ENCODE assay signal across 1 cellular context in the genomic region with DNA sequence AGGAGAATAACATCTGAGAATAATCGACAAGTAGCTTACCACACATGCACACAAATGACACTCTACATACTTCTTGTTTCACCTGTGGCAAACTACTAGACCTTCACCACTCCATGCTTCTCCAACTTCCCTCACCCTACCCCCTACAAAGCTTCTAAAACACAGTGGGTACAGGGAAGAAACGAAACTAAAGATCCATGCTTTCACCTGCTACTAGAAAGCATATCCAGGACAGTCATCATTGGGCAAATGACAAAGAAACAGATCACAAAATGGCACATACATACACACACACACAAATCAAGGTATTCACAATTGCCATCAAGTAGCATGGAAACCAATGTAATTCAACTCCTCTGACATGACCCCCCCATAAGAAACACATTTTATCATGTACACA.
TF ChIP-seq lines count a peak whose summit lies in the region.

No MANE protein-coding gene starts in this region.

TF ChIP-seq in GM23338, 12 proteins besides CTCF, POLR2A, EP300 and RAD21 (continued from another document):
- TF ChIP-seq, protein P1, sequence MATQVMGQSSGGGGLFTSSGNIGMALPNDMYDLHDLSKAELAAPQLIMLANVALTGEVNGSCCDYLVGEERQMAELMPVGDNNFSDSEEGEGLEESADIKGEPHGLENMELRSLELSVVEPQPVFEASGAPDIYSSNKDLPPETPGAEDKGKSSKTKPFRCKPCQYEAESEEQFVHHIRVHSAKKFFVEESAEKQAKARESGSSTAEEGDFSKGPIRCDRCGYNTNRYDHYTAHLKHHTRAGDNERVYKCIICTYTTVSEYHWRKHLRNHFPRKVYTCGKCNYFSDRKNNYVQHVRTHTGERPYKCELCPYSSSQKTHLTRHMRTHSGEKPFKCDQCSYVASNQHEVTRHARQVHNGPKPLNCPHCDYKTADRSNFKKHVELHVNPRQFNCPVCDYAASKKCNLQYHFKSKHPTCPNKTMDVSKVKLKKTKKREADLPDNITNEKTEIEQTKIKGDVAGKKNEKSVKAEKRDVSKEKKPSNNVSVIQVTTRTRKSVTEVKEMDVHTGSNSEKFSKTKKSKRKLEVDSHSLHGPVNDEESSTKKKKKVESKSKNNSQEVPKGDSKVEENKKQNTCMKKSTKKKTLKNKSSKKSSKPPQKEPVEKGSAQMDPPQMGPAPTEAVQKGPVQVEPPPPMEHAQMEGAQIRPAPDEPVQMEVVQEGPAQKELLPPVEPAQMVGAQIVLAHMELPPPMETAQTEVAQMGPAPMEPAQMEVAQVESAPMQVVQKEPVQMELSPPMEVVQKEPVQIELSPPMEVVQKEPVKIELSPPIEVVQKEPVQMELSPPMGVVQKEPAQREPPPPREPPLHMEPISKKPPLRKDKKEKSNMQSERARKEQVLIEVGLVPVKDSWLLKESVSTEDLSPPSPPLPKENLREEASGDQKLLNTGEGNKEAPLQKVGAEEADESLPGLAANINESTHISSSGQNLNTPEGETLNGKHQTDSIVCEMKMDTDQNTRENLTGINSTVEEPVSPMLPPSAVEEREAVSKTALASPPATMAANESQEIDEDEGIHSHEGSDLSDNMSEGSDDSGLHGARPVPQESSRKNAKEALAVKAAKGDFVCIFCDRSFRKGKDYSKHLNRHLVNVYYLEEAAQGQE (IDR thresholded peaks at IDR 0.05; ENCODE audit: unreplicated experiment), result no peak
- TF ChIP-seq NANOG (IDR thresholded peaks at IDR 0.05; ENCODE audit: borderline replicate concordance) (no peak), EZH2phosphoT487 (IDR thresholded peaks at IDR 0.05; ENCODE audit: unreplicated experiment) (no peak), JUNB (IDR thresholded peaks at IDR 0.05; ENCODE audit: unreplicated experiment) (no peak)
- TF ChIP-seq, protein P2, sequence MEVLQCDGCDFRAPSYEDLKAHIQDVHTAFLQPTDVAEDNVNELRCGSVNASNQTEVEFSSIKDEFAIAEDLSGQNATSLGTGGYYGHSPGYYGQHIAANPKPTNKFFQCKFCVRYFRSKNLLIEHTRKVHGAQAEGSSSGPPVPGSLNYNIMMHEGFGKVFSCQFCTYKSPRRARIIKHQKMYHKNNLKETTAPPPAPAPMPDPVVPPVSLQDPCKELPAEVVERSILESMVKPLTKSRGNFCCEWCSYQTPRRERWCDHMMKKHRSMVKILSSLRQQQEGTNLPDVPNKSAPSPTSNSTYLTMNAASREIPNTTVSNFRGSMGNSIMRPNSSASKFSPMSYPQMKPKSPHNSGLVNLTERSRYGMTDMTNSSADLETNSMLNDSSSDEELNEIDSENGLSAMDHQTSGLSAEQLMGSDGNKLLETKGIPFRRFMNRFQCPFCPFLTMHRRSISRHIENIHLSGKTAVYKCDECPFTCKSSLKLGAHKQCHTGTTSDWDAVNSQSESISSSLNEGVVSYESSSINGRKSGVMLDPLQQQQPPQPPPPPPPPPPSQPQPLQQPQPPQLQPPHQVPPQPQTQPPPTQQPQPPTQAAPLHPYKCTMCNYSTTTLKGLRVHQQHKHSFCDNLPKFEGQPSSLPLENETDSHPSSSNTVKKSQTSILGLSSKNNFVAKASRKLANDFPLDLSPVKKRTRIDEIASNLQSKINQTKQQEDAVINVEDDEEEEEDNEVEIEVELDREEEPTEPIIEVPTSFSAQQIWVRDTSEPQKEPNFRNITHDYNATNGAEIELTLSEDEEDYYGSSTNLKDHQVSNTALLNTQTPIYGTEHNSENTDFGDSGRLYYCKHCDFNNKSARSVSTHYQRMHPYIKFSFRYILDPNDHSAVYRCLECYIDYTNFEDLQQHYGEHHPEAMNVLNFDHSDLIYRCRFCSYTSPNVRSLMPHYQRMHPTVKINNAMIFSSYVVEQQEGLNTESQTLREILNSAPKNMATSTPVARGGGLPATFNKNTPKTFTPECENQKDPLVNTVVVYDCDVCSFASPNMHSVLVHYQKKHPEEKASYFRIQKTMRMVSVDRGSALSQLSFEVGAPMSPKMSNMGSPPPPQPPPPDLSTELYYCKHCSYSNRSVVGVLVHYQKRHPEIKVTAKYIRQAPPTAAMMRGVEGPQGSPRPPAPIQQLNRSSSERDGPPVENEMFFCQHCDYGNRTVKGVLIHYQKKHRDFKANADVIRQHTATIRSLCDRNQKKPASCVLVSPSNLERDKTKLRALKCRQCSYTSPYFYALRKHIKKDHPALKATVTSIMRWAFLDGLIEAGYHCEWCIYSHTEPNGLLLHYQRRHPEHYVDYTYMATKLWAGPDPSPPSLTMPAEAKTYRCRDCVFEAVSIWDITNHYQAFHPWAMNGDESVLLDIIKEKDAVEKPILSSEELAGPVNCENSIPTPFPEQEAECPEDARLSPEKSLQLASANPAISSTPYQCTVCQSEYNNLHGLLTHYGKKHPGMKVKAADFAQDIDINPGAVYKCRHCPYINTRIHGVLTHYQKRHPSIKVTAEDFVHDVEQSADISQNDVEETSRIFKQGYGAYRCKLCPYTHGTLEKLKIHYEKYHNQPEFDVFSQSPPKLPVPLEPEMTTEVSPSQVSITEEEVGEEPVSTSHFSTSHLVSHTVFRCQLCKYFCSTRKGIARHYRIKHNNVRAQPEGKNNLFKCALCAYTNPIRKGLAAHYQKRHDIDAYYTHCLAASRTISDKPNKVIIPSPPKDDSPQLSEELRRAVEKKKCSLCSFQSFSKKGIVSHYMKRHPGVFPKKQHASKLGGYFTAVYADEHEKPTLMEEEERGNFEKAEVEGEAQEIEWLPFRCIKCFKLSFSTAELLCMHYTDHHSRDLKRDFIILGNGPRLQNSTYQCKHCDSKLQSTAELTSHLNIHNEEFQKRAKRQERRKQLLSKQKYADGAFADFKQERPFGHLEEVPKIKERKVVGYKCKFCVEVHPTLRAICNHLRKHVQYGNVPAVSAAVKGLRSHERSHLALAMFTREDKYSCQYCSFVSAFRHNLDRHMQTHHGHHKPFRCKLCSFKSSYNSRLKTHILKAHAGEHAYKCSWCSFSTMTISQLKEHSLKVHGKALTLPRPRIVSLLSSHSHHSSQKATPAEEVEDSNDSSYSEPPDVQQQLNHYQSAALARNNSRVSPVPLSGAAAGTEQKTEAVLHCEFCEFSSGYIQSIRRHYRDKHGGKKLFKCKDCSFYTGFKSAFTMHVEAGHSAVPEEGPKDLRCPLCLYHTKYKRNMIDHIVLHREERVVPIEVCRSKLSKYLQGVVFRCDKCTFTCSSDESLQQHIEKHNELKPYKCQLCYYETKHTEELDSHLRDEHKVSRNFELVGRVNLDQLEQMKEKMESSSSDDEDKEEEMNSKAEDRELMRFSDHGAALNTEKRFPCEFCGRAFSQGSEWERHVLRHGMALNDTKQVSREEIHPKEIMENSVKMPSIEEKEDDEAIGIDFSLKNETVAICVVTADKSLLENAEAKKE (CRISPR knock-in tag; IDR thresholded peaks at IDR 0.05), result no peak
- TF ChIP-seq, protein P3, sequence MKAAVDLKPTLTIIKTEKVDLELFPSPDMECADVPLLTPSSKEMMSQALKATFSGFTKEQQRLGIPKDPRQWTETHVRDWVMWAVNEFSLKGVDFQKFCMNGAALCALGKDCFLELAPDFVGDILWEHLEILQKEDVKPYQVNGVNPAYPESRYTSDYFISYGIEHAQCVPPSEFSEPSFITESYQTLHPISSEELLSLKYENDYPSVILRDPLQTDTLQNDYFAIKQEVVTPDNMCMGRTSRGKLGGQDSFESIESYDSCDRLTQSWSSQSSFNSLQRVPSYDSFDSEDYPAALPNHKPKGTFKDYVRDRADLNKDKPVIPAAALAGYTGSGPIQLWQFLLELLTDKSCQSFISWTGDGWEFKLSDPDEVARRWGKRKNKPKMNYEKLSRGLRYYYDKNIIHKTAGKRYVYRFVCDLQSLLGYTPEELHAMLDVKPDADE (IDR thresholded peaks at IDR 0.05), result no peak
TF ChIP-seq in GM23338: peak in this region for 0.
